1 cellular context compared by ENCODE assay signal in genomic region chr19:18843960-18844359, GRCh38.
TF ChIP-seq lines count a peak whose summit lies in the region.

No MANE protein-coding gene starts in this region.

TF ChIP-seq in GM12878, 131 proteins besides CTCF, POLR2A, EP300 and RAD21:
- TF ChIP-seq TCF12 (IDR thresholded peaks at IDR 0.05; ENCODE audit: low read depth, low read length) (no peak), ZBTB40 (IDR thresholded peaks at IDR 0.05; ENCODE audit: borderline replicate concordance) (no peak), YY1 (IDR thresholded peaks at IDR 0.05; ENCODE audit: low read depth, low read length) (no peak), NRF1 (conservative IDR thresholded peaks at IDR 0.05; ENCODE audit: low read depth, low read length) (no peak)
